Comparison of ENCODE assay signal across 20 cellular contexts in the genomic region with DNA sequence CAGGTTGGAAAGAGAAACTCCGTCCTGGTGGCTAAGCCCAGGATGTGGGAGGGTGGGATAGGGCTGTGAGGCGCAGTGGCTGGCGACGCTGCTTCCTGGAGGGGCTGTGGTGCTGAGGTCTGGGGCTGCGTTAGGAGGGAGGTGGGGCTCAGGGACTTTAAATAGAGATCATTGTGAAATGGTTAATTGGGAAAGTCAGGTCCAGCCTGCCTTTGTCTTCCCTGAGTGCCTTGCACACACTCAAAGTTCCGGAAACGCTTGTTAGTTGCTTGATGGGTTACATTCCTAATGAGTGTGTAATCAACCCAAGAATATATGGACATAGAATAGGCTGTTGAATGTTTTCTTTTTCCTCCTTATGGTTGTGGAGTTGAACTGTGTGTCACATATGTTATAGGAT. TPM values are rescaled to one million over a fixed set of nuclear protein-coding genes. Genes with fewer than 3 reads are reported as not detected.
DNase-seq lines count a peak whose midpoint lies in the region; FAIRE-seq and TF ChIP-seq lines count a peak whose summit lies in the region.
"Had no signal": no experiment of that assay in that cellular context is flagged by ENCODE, and none has a peak within 500 bp of the region (broad histone marks: within the 10 kb centered on the region; RNA-seq: fewer than 3 reads in every experiment).

No MANE protein-coding gene starts in this region.

- intact Hi-C loops in posterior cingulate gyrus (cut with DNase I): no loop called here

- DNase-seq in AG08395 (ENCODE audit: low spot score) (peak; percentile 21), keratinocyte (ENCODE audit: low read depth, low spot score) (no peak), H54 (ENCODE audit: insufficient read length, low spot score) (no peak), posterior cingulate gyrus (no peak), NCI-H1436 (lab: John Stamatoyannopoulos, UW) (no peak), occipital lobe (lab: John Stamatoyannopoulos, UW) (no peak)
- DNase-seq: AML-193; dorsolateral prefrontal cortex; GDM1; heart right ventricle; pancreas; stimulated activated CD4-positive, alpha-beta T cell treated with anti-CD3 and anti-CD28 coated beads, Interleukin-2, amount 100 ng/mL, for 24 hours had no signal

- H3K27me3 Mint-ChIP-seq in brain: no peaks in the 10 kb centered on the region
- H3K27me3 Mint-ChIP-seq: stimulated activated memory B cell treated with anti-CD40 and anti-IgM and Interleukin-4, amounts not matched to agents 10 μg/mL and 1 μg/mL and 100 μg/mL, for 72 hours had no signal

- no peaks in the 10 kb centered on the region for H3K36me3 Mint-ChIP-seq in brain
- H3K36me3 Mint-ChIP-seq: activated naive CD4-positive, alpha-beta T cell treated with anti-CD3 and anti-CD28 coated beads, Interleukin-2, amount 50 U/mL, for 24 hours; stimulated activated memory B cell treated with anti-CD40 and anti-IgM and Interleukin-4, amounts not matched to agents 10 μg/mL and 1 μg/mL and 100 μg/mL, for 72 hours had no signal

- peaks cover 0 to 2% (median 0%) of the 10 kb centered on the region in 5 experiments for H3K9me3 Mint-ChIP-seq in brain
- H3K9me3 Mint-ChIP-seq: activated naive CD4-positive, alpha-beta T cell treated with anti-CD3 and anti-CD28 coated beads, Interleukin-2, amount 50 U/mL, for 24 hours; stimulated activated memory B cell treated with anti-CD40 and anti-IgM and Interleukin-4, amounts not matched to agents 10 μg/mL and 1 μg/mL and 100 μg/mL, for 72 hours had no signal

- peak overlapping the region; percentile 49 for H3K27ac ChIP-seq in keratinocyte (ENCODE audit: control insufficient read depth, insufficient read depth, low read length)
- H3K27ac ChIP-seq: heart right ventricle, pancreas had no signal

- no peak for TF ChIP-seq EP300 in Ishikawa (IDR thresholded peaks at IDR 0.05; ENCODE audit: borderline replicate concordance)

- H3K36me3 ChIP-seq in keratinocyte (ENCODE audit: control insufficient read depth in 2 of 2, extremely low read depth in 1 of 2, insufficient read depth in 2 of 2, low read length in 2 of 2): no peaks in the 10 kb centered on the region
- H3K36me3 ChIP-seq: heart right ventricle, pancreas had no signal

- H3K27ac Mint-ChIP-seq in brain: peak overlapping the region; percentile 61 to 96 (median 81)
- H3K27ac Mint-ChIP-seq: activated naive CD4-positive, alpha-beta T cell treated with anti-CD3 and anti-CD28 coated beads, Interleukin-2, amount 50 U/mL, for 24 hours; stimulated activated memory B cell treated with anti-CD40 and anti-IgM and Interleukin-4, amounts not matched to agents 10 μg/mL and 1 μg/mL and 100 μg/mL, for 72 hours had no signal

- TF ChIP-seq RAD21 in Ishikawa (IDR thresholded peaks at IDR 0.05; ENCODE audit: low read depth): no peak

- H3K4me3 ChIP-seq in keratinocyte (ENCODE audit: control insufficient read depth in 2 of 3, extremely low read depth in 1 of 3, insufficient read depth in 2 of 3, low read depth in 1 of 3, low read length in 3 of 3): no peak overlapping the region
- H3K4me3 ChIP-seq: heart right ventricle, pancreas had no signal

- peak overlapping the region; percentile 90 for H3K4me2 ChIP-seq in keratinocyte (ENCODE audit: control insufficient read depth, extremely low read depth, insufficient read depth, low read depth, low read length)

- no peak overlapping the region for H2AFZ ChIP-seq in keratinocyte (ENCODE audit: control insufficient read depth, low read length)

- no peaks in the 10 kb centered on the region for H3K9me1 ChIP-seq in keratinocyte (ENCODE audit: control insufficient read depth, extremely low read depth, insufficient read depth, low read length)

- TF ChIP-seq CTCF in brain (conservative IDR thresholded peaks at IDR 0.05): no peak
- no peak for TF ChIP-seq CTCF in keratinocyte (optimal IDR thresholded peaks at IDR 0.05 in 1 of 3, IDR thresholded peaks at IDR 0.05 in 1 of 3, conservative IDR thresholded peaks at IDR 0.05 in 1 of 3; ENCODE audit: extremely low read depth in 1 of 3, insufficient read depth in 2 of 3, low read length in 3 of 3)

- peaks cover 65% of the 10 kb centered on the region for H3K4me1 Mint-ChIP-seq in brain
- H3K4me1 Mint-ChIP-seq: activated naive CD4-positive, alpha-beta T cell treated with anti-CD3 and anti-CD28 coated beads, Interleukin-2, amount 50 U/mL, for 24 hours; stimulated activated memory B cell treated with anti-CD40 and anti-IgM and Interleukin-4, amounts not matched to agents 10 μg/mL and 1 μg/mL and 100 μg/mL, for 72 hours had no signal

- no peaks in the 10 kb centered on the region for H3K27me3 ChIP-seq in keratinocyte (ENCODE audit: control insufficient read depth, extremely low read depth, insufficient read depth, low read length)
- H3K27me3 ChIP-seq: pancreas had no signal

- no peak for FAIRE-seq in keratinocyte (lab: Jason Lieb, UNC)
- FAIRE-seq in H54 (lab: Jason Lieb, UNC): no peak
- FAIRE-seq: GM18507, pancreas, TTC549 had no signal

- no peak for TF ChIP-seq POLR2A in H54 (IDR thresholded peaks at IDR 0.05; ENCODE audit: low read depth, low read length)

- dilution Hi-C loops in keratinocyte (cut with MboI; ENCODE audit: extremely low pct_ligation_motif_present, low sequenced_read_pairs): no loop called here

- no peak overlapping the region for H3K9ac ChIP-seq in keratinocyte (ENCODE audit: control insufficient read depth, extremely low read depth, insufficient read depth, low read length)

- peaks cover 19% of the 10 kb centered on the region for H3K79me2 ChIP-seq in keratinocyte (ENCODE audit: control insufficient read depth, insufficient read depth, low read length)

- no peaks in the 10 kb centered on the region for H4K20me1 ChIP-seq in keratinocyte (ENCODE audit: control insufficient read depth, extremely low read depth, insufficient read depth, low read length)

- H3K9me3 ChIP-seq in keratinocyte (ENCODE audit: control insufficient read depth, low read depth, low read length): no peaks in the 10 kb centered on the region
- H3K9me3 ChIP-seq: heart right ventricle, pancreas had no signal

- peaks cover 26% of the 10 kb centered on the region for H3K4me1 ChIP-seq in keratinocyte (ENCODE audit: control insufficient read depth, extremely low read depth, insufficient read depth, low read length)
- H3K4me1 ChIP-seq: pancreas had no signal

- H3K4me3 Mint-ChIP-seq in brain: peak overlapping the region; percentile 47 to 80 (median 77)
- H3K4me3 Mint-ChIP-seq: activated naive CD4-positive, alpha-beta T cell treated with anti-CD3 and anti-CD28 coated beads, Interleukin-2, amount 50 U/mL, for 24 hours; stimulated activated memory B cell treated with anti-CD40 and anti-IgM and Interleukin-4, amounts not matched to agents 10 μg/mL and 1 μg/mL and 100 μg/mL, for 72 hours had no signal

TF ChIP-seq in Ishikawa, 13 proteins besides CTCF, POLR2A, EP300 and RAD21:
- 0 out of 2 replicates have a peak, but pooled peaks have one; percentile 30 for TF ChIP-seq TEAD4 (IDR thresholded peaks at IDR 0.05)
- TF ChIP-seq, protein P1, sequence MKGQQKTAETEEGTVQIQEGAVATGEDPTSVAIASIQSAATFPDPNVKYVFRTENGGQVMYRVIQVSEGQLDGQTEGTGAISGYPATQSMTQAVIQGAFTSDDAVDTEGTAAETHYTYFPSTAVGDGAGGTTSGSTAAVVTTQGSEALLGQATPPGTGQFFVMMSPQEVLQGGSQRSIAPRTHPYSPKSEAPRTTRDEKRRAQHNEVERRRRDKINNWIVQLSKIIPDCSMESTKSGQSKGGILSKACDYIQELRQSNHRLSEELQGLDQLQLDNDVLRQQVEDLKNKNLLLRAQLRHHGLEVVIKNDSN (IDR thresholded peaks at IDR 0.05): no peak
- TF ChIP-seq, protein P2, sequence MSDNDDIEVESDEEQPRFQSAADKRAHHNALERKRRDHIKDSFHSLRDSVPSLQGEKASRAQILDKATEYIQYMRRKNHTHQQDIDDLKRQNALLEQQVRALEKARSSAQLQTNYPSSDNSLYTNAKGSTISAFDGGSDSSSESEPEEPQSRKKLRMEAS (IDR thresholded peaks at IDR 0.05): no peak

RNA-seq across cellular contexts. Expression of a gene that starts 55.7 kb away (rescaled TPM):
- polyA plus RNA-seq in brain (ENCODE audit: insufficient read depth, low read depth, low replicate concordance) (not detected), keratinocyte (0.05 to 0.10 TPM in 2 of 3 replicates, not detected in the other)
- not detected for polyA plus RNA-seq in keratinocyte (2011; ENCODE audit: low read depth)
- polyA plus RNA-seq in keratinocyte (2011; cell fraction: cytosol; rRNA removed): 0.08 TPM in 1 of 2 replicates, not detected in the other
- polyA plus RNA-seq in keratinocyte (2011; cell fraction: nucleus; rRNA removed): 0.41 TPM in 1 of 2 replicates, not detected in the other
- 0.15 TPM in 1 of 2 replicates, not detected in the other for polyA plus RNA-seq in keratinocyte (2012; ENCODE audit: low replicate concordance)
- 0.29 to 0.43 TPM in 2 of 3 replicates, not detected in the other for polyA minus RNA-seq in keratinocyte
- not detected for polyA minus RNA-seq in keratinocyte (2011; cell fraction: cytosol; rRNA and poly(A)+ RNA removed)
- polyA minus RNA-seq in keratinocyte (2011; cell fraction: nucleus; rRNA and poly(A)+ RNA removed): 1.3 TPM in 1 of 2 replicates, not detected in the other
- 0.62 TPM for total RNA-seq in occipital lobe
- total RNA-seq: heart right ventricle, LHCN-M2, mesenteric fat pad had no signal
- polyA plus RNA-seq: heart right ventricle had no signal
